20 cellular contexts compared by ENCODE assay signal in genomic region chr2:100257939-100258338, GRCh38.
DNase-seq lines count a peak whose midpoint lies in the region; ATAC-seq, FAIRE-seq and TF ChIP-seq lines count a peak whose summit lies in the region.
"Had no signal": no experiment of that assay in that cellular context is flagged by ENCODE, and none has a peak within 500 bp of the region (broad histone marks: within the 10 kb centered on the region; RNA-seq: fewer than 3 reads in every experiment).

No MANE protein-coding gene starts in this region.

- intact Hi-C loops in CD14-positive monocyte (cut with micrococcal nuclease) (no loop called here), IMR-90 (cut with micrococcal nuclease) (no loop called here), esophagus squamous epithelium (cut with DNase I) (no loop called here)

- H3K27ac ChIP-seq in IMR-90 (ENCODE audit: insufficient read depth, low read length) (no peak overlapping the region), brain microvascular endothelial cell (no peak overlapping the region), osteoblast (ENCODE audit: low read depth, low read length) (no peak overlapping the region), esophagus squamous epithelium (no peak overlapping the region)
- H3K27ac ChIP-seq: left lung, neutrophil, testis had no signal

- H3K9me1 ChIP-seq in IMR-90 (ENCODE audit: insufficient read depth, low read length): peaks cover 3% of the 10 kb centered on the region; the same call in 1 of the 2 replicates

- peak overlapping the region; percentile 90; the same call in 1 of the 2 replicates for H2AK5ac ChIP-seq in IMR-90 (ENCODE audit: low read depth, low read length)

- POLR2A ChIA-PET in IMR-90 (lab: Charles Lee; ENCODE audit: unreplicated experiment): no interaction called here

- peak overlapping the region; percentile 61 for H2BK120ac ChIP-seq in IMR-90 (ENCODE audit: low read depth, low read length)

- peak overlapping the region; percentile 77 for H3K4ac ChIP-seq in IMR-90 (ENCODE audit: low read depth, low read length)

- TF ChIP-seq RAD21 in IMR-90 (IDR thresholded peaks at IDR 0.05; ENCODE audit: low read length): no peak

- 0 out of 2 replicates have a peak overlapping the region, but pooled peaks have one; percentile 21 for H4K5ac ChIP-seq in IMR-90 (ENCODE audit: low read depth, low read length)

- H3K79me1 ChIP-seq in IMR-90 (ENCODE audit: low read depth in 1 of 2, low read length in 2 of 2): no peaks in the 10 kb centered on the region

- peaks cover 0 to 3% (median 2%) of the 10 kb centered on the region in 3 donors for H3K27me3 Mint-ChIP-seq in CD14-positive monocyte (ENCODE audit: low read depth in 3 of 3)
- no peaks in the 10 kb centered on the region for H3K27me3 Mint-ChIP-seq in activated T-cell treated with anti-CD3 and anti-CD28 coated beads, Interleukin-2, amount 50 U/mL, for 24 hours

- no peak for TF ChIP-seq POLR2A in IMR-90 (IDR thresholded peaks at IDR 0.05; ENCODE audit: low read depth, low read length)
- TF ChIP-seq POLR2A in esophagus squamous epithelium (IDR thresholded peaks at IDR 0.05): no peak

- no peaks in the 10 kb centered on the region for H3K79me2 ChIP-seq in osteoblast (ENCODE audit: insufficient read depth, low read length)

- peaks cover 5% of the 10 kb centered on the region; the same call in 1 of the 2 replicates for H3K4me1 ChIP-seq in IMR-90 (ENCODE audit: control insufficient read depth, insufficient read depth, low read length)
- peaks cover 7% of the 10 kb centered on the region for H3K4me1 ChIP-seq in osteoblast (ENCODE audit: insufficient read depth, low read length)
- peaks cover 0 to 8% (median 0%) of the 10 kb centered on the region in 3 donors for H3K4me1 ChIP-seq in esophagus squamous epithelium
- H3K4me1 ChIP-seq: testis had no signal

- no peaks in the 10 kb centered on the region for H3K36me3 Mint-ChIP-seq in CD14-positive monocyte
- no peaks in the 10 kb centered on the region for H3K36me3 Mint-ChIP-seq in activated T-cell treated with anti-CD3 and anti-CD28 coated beads, Interleukin-2, amount 50 U/mL, for 24 hours (ENCODE audit: low read depth)
- H3K36me3 Mint-ChIP-seq: activated naive CD4-positive, alpha-beta T cell treated with anti-CD3 and anti-CD28 coated beads, Interleukin-2, amount 50 U/mL, for 72 hours had no signal

- no peak overlapping the region for H3K27ac Mint-ChIP-seq in CD14-positive monocyte
- H3K27ac Mint-ChIP-seq in activated T-cell treated with anti-CD3 and anti-CD28 coated beads, Interleukin-2, amount 50 U/mL, for 24 hours: no peak overlapping the region
- H3K27ac Mint-ChIP-seq: activated naive CD4-positive, alpha-beta T cell treated with anti-CD3 and anti-CD28 coated beads, Interleukin-2, amount 50 U/mL, for 72 hours had no signal

- H3K4me3 ChIP-seq in IMR-90 (ENCODE audit: insufficient read depth, low read depth, low read length) (no peak overlapping the region), brain microvascular endothelial cell (ENCODE audit: low read depth, low read length) (no peak overlapping the region), osteoblast (ENCODE audit: insufficient read depth, low read length) (no peak overlapping the region), esophagus squamous epithelium (no peak overlapping the region)
- H3K4me3 ChIP-seq: left lung, MG63, testis had no signal

- H2BK15ac ChIP-seq in IMR-90 (ENCODE audit: low read depth, low read length): peak overlapping the region; percentile 51; the same call in 1 of the 3 replicates

- no peak for FAIRE-seq in HTR-8/SVneo (lab: Jason Lieb, UNC)

- DNase-seq in CD14-positive monocyte (ENCODE audit: low spot score) (peak; percentile 21), IMR-90 (peak; percentile 53), brain microvascular endothelial cell (peak; percentile 22), osteoblast (ENCODE audit: insufficient read length, low spot score, missing footprints) (peak; percentile 91), HTR-8/SVneo (ENCODE audit: insufficient read length, low spot score) (no peak), esophagus squamous epithelium (lab: John Stamatoyannopoulos, UW) (no peak)
- DNase-seq in activated T-cell treated with anti-CD3 and anti-CD28 coated beads, Interleukin-2, amount 50 U/mL, for 24 hours: no peak
- DNase-seq: activated CD4-positive, alpha-beta T cell treated with anti-CD3 and anti-CD28 coated beads for 1 hour; activated CD8-positive, alpha-beta memory T cell treated with anti-CD3 and anti-CD28 coated beads for 24 hours; AML-193; DND-41; effector CD4-positive, alpha-beta T cell; left lung; MG63; NCI-H146; testis had no signal

- H2AK9ac ChIP-seq in IMR-90 (replicated peaks; ENCODE audit: low read depth, low read length, poor library complexity): peak overlapping the region; percentile 87

- H3K27me3 ChIP-seq in IMR-90 (ENCODE audit: control insufficient read depth, insufficient read depth, low read length) (no peaks in the 10 kb centered on the region; the same call in 1 of the 2 replicates), brain microvascular endothelial cell (replicated peaks) (no peaks in the 10 kb centered on the region), osteoblast (ENCODE audit: insufficient read depth, low read length) (peaks cover 6% of the 10 kb centered on the region), esophagus squamous epithelium (no peaks in the 10 kb centered on the region)
- H3K27me3 ChIP-seq: left lung, MG63, neutrophil, testis had no signal

- dilution Hi-C loops in IMR-90 (cut with HindIII; ENCODE audit: low sequenced_read_pairs, unreplicated experiment): no loop called here

- no peaks in the 10 kb centered on the region; the same call in 1 of the 2 replicates for H3K9me3 ChIP-seq in IMR-90 (ENCODE audit: control insufficient read depth, insufficient read depth, low read length)
- H3K9me3 ChIP-seq in osteoblast (ENCODE audit: low read depth, low read length): no peaks in the 10 kb centered on the region
- H3K9me3 ChIP-seq in esophagus squamous epithelium: no peaks in the 10 kb centered on the region
- H3K9me3 ChIP-seq: left lung, MG63, neutrophil, testis had no signal

- no peak overlapping the region for H3K9ac ChIP-seq in IMR-90 (ENCODE audit: low read depth, low read length)

- no peak overlapping the region; the same call in 1 of the 2 replicates for H4K91ac ChIP-seq in IMR-90 (ENCODE audit: insufficient read depth, low read depth, low read length)

- H3K18ac ChIP-seq in IMR-90 (ENCODE audit: low read depth, low read length): no peak overlapping the region

- WGBS in IMR-90 (ENCODE audit: extremely low coverage in 2 of 2, insufficient read length in 1 of 2), 2 experiments: 100% methylated on average over 1 of the region's 9 CpGs; no CpG with 5 or more reads in 1 of the 2 experiments
- 23 to 45% methylated on average over 5 to 7 of the region's 9 CpGs for WGBS in esophagus squamous epithelium, 2 donors

- no peak overlapping the region for H2BK5ac ChIP-seq in IMR-90 (ENCODE audit: low read depth, low read length, poor library complexity, severe bottlenecking)

- H2AFZ ChIP-seq in IMR-90 (replicated peaks; ENCODE audit: low read length, poor library complexity): peak overlapping the region; percentile 71
- H2AFZ ChIP-seq in osteoblast (ENCODE audit: low read length): no peak overlapping the region

- H4K20me1 ChIP-seq in IMR-90 (ENCODE audit: insufficient read depth, low read length) (no peaks in the 10 kb centered on the region), osteoblast (ENCODE audit: insufficient read depth, low read length) (no peaks in the 10 kb centered on the region)

- BruUV-seq in IMR-90 (replicated peaks; lab: Mats Ljungman, UMichigan): no TSS peak

- no peak overlapping the region for H3K56ac ChIP-seq in IMR-90 (ENCODE audit: extremely low read depth, insufficient read depth, low read length)

- H3K4me3 Mint-ChIP-seq in CD14-positive monocyte: no peak overlapping the region
- H3K4me3 Mint-ChIP-seq in activated T-cell treated with anti-CD3 and anti-CD28 coated beads, Interleukin-2, amount 50 U/mL, for 24 hours: no peak overlapping the region

- H4K8ac ChIP-seq in IMR-90 (ENCODE audit: low read depth in 2 of 2, low read length in 2 of 2): peak overlapping the region in 1 of 2 experiments; percentile 60; a peak in 1 of 4 replicates

- in situ Hi-C loops in IMR-90 (cut with MboI; ENCODE audit: low sequenced_read_pairs) (loop anchor here (25.0 kb wide), 1 partner anchor 1096 kb away; the partner anchor contains the start of genes LIPT1 and TSGA10), brain microvascular endothelial cell (cut with HindIII; ENCODE audit: low pct_ligation_motif_present, low sequenced_read_pairs) (loop anchor here (25.0 kb wide), 1 partner anchor 129 kb away; no protein-coding TSS in a partner anchor)

- H3K4me2 ChIP-seq in IMR-90 (ENCODE audit: low read depth, low read length): no peak overlapping the region
- peak overlapping the region; percentile 1 for H3K4me2 ChIP-seq in osteoblast (ENCODE audit: insufficient read depth, low read length)

- peaks cover 0 to 2% (median 0%) of the 10 kb centered on the region in 7 donors for H3K9me3 Mint-ChIP-seq in CD14-positive monocyte
- no peaks in the 10 kb centered on the region for H3K9me3 Mint-ChIP-seq in activated T-cell treated with anti-CD3 and anti-CD28 coated beads, Interleukin-2, amount 50 U/mL, for 24 hours
- H3K9me3 Mint-ChIP-seq: activated naive CD4-positive, alpha-beta T cell treated with anti-CD3 and anti-CD28 coated beads, Interleukin-2, amount 50 U/mL, for 72 hours had no signal

- no peaks in the 10 kb centered on the region for H3K36me3 ChIP-seq in IMR-90 (ENCODE audit: control insufficient read depth, insufficient read depth, low read length)
- H3K36me3 ChIP-seq in brain microvascular endothelial cell (replicated peaks): no peaks in the 10 kb centered on the region
- H3K36me3 ChIP-seq in osteoblast (ENCODE audit: insufficient read depth, low read length): no peaks in the 10 kb centered on the region
- H3K36me3 ChIP-seq in esophagus squamous epithelium: no peaks in the 10 kb centered on the region
- H3K36me3 ChIP-seq: left lung, MG63, neutrophil had no signal

- CTCF ChIA-PET in IMR-90 (lab: Yijun Ruan, JAX): interaction anchor here (0.5 kb wide), 1 partner anchor 1180 kb away, joined by 8 read pairs; no protein-coding TSS in a partner anchor

- H3K4me1 Mint-ChIP-seq in CD14-positive monocyte: peaks cover 23% of the 10 kb centered on the region
- H3K4me1 Mint-ChIP-seq in activated T-cell treated with anti-CD3 and anti-CD28 coated beads, Interleukin-2, amount 50 U/mL, for 24 hours (ENCODE audit: low read depth): no peaks in the 10 kb centered on the region

- H3K23ac ChIP-seq in IMR-90 (ENCODE audit: low read depth, low read length): no peak overlapping the region

- no peak for TF ChIP-seq CTCF in CD14-positive monocyte (IDR thresholded peaks at IDR 0.05)
- TF ChIP-seq CTCF in IMR-90 (conservative IDR thresholded peaks at IDR 0.05; ENCODE audit: low read depth, low read length): no peak
- no peak for TF ChIP-seq CTCF in brain microvascular endothelial cell (IDR thresholded peaks at IDR 0.05; ENCODE audit: low read depth, low read length, missing control alignments)
- no peak for TF ChIP-seq CTCF in osteoblast (IDR thresholded peaks at IDR 0.05; ENCODE audit: extremely low read depth, low read depth, low read length)
- no peak for TF ChIP-seq CTCF in esophagus squamous epithelium (IDR thresholded peaks at IDR 0.05)

- H3K14ac ChIP-seq in IMR-90 (replicated peaks; ENCODE audit: low read depth, low read length): peak overlapping the region; percentile 58; the same call in 1 of the 2 replicates

- peak overlapping the region; percentile 71; the same call in 1 of the 2 replicates for H2BK20ac ChIP-seq in IMR-90 (ENCODE audit: low read depth, low read length)

- ATAC-seq in IMR-90 (ENCODE audit: low read depth): no peak
- no peak for ATAC-seq in HG02938 (IDR thresholded peaks at IDR 0.05; ENCODE audit: unreplicated experiment)
- ATAC-seq: activated naive CD4-positive, alpha-beta T cell treated with anti-CD3 and anti-CD28 coated beads, Interleukin-2, amount 50 U/mL, for 72 hours; left lung; Panc1 had no signal

Comparison
In these comparisons a context has a peak if more than half of its experiments do, and no peak if none do; other contexts are left out.
1. DNase-seq: peak in CD14-positive monocyte (single experiment), IMR-90 (single experiment), brain microvascular endothelial cell (single experiment) and osteoblast (single experiment); none in HTR-8/SVneo (single experiment), esophagus squamous epithelium (single experiment) and activated T-cell treated with anti-CD3 and anti-CD28 coated beads, Interleukin-2, amount 50 U/mL, for 24 hours (single experiment).